26 cellular contexts compared by ENCODE assay signal in genomic region chr22:46937185-46937584, GRCh38.
"Had no signal": no experiment of that assay in that cellular context is flagged by ENCODE, and none has a peak within 500 bp of the region (broad histone marks: within the 10 kb centered on the region; RNA-seq: fewer than 3 reads in every experiment).

No MANE protein-coding gene starts in this region.

- H3K79me2 ChIP-seq: parathyroid adenoma had no signal

- H3K9me3 Mint-ChIP-seq: activated naive CD4-positive, alpha-beta T cell treated with anti-CD3 and anti-CD28 coated beads for 36 hours; activated naive CD8-positive, alpha-beta T cell treated with anti-CD3 and anti-CD28 coated beads for 36 hours; activated T-helper 1 cell treated with anti-CD3 and anti-CD28 coated beads, Interleukin-12 subunit alpha, Interleukin-12 subunit beta, Interleukin-2, Interleukin-4 antibody, amounts not matched to agents 30 ng/mL and 10 ng/mL and 1 ng/mL, durations not matched to agents 14 hours and 24 hours and 36 hours; naive thymus-derived CD4-positive, alpha-beta T cell; neural progenitor cell; T-helper 2 cell treated with Interferon-gamma antibody and Interleukin-4, amounts not matched to agents 5 μg/mL and 100 μg/mL, for 36 hours had no signal

- H3K27ac ChIP-seq: neural progenitor cell, parathyroid adenoma, uterus had no signal

- H3K27ac Mint-ChIP-seq: activated CD4-positive, alpha-beta T cell treated with anti-CD3 and anti-CD28 coated beads for 36 hours; activated CD8-positive, alpha-beta T cell treated with anti-CD3 and anti-CD28 coated beads, Interleukin-2, amount 10 ng/mL, durations not matched to agents 7 days and 5 days; activated naive CD4-positive, alpha-beta T cell treated with anti-CD3 and anti-CD28 coated beads for 36 hours; activated naive CD8-positive, alpha-beta T cell treated with anti-CD3 and anti-CD28 coated beads for 36 hours; activated T-helper 1 cell treated with anti-CD3 and anti-CD28 coated beads, Interleukin-12 subunit alpha, Interleukin-12 subunit beta, Interleukin-2, Interleukin-4 antibody, amounts not matched to agents 30 ng/mL and 10 ng/mL and 1 ng/mL, durations not matched to agents 14 hours and 24 hours and 36 hours; neural progenitor cell; T-helper 2 cell treated with Interferon-gamma antibody and Interleukin-4, amounts not matched to agents 5 μg/mL and 100 μg/mL, for 36 hours had no signal

- FAIRE-seq: colon, kidney had no signal

- H3K27me3 ChIP-seq: adrenal gland, body of pancreas, neural progenitor cell, transverse colon, uterus had no signal

- H3K9me3 ChIP-seq: adrenal gland, body of pancreas, psoas muscle, transverse colon, uterus had no signal

- H3K4me1 ChIP-seq: adrenal gland, neural progenitor cell, parathyroid adenoma, uterus had no signal

- H3K36me3 ChIP-seq: adrenal gland, neural progenitor cell, transverse colon, uterus had no signal

- H3K4me3 ChIP-seq: adrenal gland, body of pancreas, neural progenitor cell, psoas muscle, transverse colon, uterus had no signal

- H2AFZ ChIP-seq: neural progenitor cell, parathyroid adenoma had no signal

- H3K4me3 Mint-ChIP-seq: activated CD4-positive, alpha-beta T cell treated with anti-CD3 and anti-CD28 coated beads for 36 hours; activated CD8-positive, alpha-beta T cell treated with anti-CD3 and anti-CD28 coated beads, Interleukin-2, amount 10 ng/mL, durations not matched to agents 7 days and 5 days; activated naive CD4-positive, alpha-beta T cell treated with anti-CD3 and anti-CD28 coated beads for 36 hours; activated naive CD8-positive, alpha-beta T cell treated with anti-CD3 and anti-CD28 coated beads for 36 hours; activated T-helper 1 cell treated with anti-CD3 and anti-CD28 coated beads, Interleukin-12 subunit alpha, Interleukin-12 subunit beta, Interleukin-2, Interleukin-4 antibody, amounts not matched to agents 30 ng/mL and 10 ng/mL and 1 ng/mL, durations not matched to agents 14 hours and 24 hours and 36 hours; naive thymus-derived CD4-positive, alpha-beta T cell; neural progenitor cell; T-helper 2 cell treated with Interferon-gamma antibody and Interleukin-4, amounts not matched to agents 5 μg/mL and 100 μg/mL, for 36 hours had no signal

- H3K27me3 Mint-ChIP-seq: activated CD4-positive, alpha-beta T cell treated with anti-CD3 and anti-CD28 coated beads for 36 hours; activated naive CD8-positive, alpha-beta T cell treated with anti-CD3 and anti-CD28 coated beads for 36 hours; naive thymus-derived CD4-positive, alpha-beta T cell had no signal

- ATAC-seq: activated CD4-positive, alpha-beta T cell treated with anti-CD3 and anti-CD28 coated beads for 36 hours; activated CD8-positive, alpha-beta T cell treated with anti-CD3 and anti-CD28 coated beads, Interleukin-2, amount 10 ng/mL, durations not matched to agents 7 days and 5 days; body of pancreas; left colon; naive thymus-derived CD4-positive, alpha-beta T cell had no signal

- H3K4me2 ChIP-seq: neural progenitor cell had no signal

- H3K9ac ChIP-seq: neural progenitor cell, parathyroid adenoma had no signal

- DNase-seq: activated CD4-positive, alpha-beta T cell treated with anti-CD3 and anti-CD28 coated beads for 36 hours; activated CD4-positive, CD25-positive, alpha-beta regulatory T cell; activated CD8-positive, alpha-beta T cell treated with anti-CD3 and anti-CD28 coated beads, Interleukin-2, amount 10 ng/mL, durations not matched to agents 7 days and 5 days; activated effector memory CD4-positive, alpha-beta T cell treated with anti-CD3 and anti-CD28 coated beads, Interleukin-2, amount 50 U/mL, for 16 hours; activated naive CD4-positive, alpha-beta T cell treated with anti-CD3 and anti-CD28 coated beads for 36 hours; activated naive CD8-positive, alpha-beta T cell treated with anti-CD3 and anti-CD28 coated beads for 36 hours; activated T-cell treated with anti-CD3 and anti-CD28 coated beads, Interleukin-2, amount 50 U/mL, for 1 hour; effector memory CD4-positive, alpha-beta T cell; kidney; left colon; midbrain; naive thymus-derived CD4-positive, alpha-beta T cell; occipital lobe; psoas muscle; stimulated activated CD4-positive, alpha-beta T cell treated with anti-CD3 and anti-CD28 coated beads, Interleukin-2, amount 100 ng/mL, for 48 hours; stimulated activated naive CD4-positive, alpha-beta T cell treated with Interleukin-2 at 50 U/mL for 16 hours; T-helper 1 cell; transverse colon; uterus had no signal
